Comparison of ENCODE assay signal across 13 cellular contexts in the genomic region with DNA sequence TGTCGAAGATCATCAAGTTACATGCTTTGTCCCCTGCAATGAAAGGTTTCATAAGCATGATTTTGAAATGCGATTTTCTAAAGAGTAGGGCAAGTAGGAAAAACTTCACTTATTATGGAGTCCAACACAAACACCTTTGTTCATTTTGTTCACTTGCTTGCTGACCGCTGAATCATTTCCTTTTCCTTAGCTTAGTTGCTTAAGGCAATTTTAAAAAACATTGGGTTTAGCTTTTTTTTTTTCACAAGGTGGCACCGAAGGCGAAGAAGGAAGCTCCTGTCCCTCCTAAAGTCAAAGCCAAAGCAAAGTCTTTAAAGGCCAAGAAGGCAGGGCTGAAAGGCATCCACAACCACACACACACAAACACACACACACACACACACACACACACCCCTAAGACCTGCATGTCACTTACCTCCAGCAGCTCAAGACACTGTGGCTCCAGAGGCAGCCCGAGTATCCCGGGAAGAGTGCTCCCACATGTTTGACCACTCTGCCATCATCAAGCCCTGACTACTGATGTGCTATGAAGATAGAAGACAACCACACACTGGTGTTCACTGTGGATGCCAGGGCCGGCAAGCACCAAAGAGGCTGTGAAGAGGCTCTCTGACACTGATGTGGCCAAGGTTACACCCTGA. TPM values are rescaled to one million over a fixed set of nuclear protein-coding genes. Genes with fewer than 3 reads are reported as not detected.
DNase-seq lines count a peak whose midpoint lies in the region; ATAC-seq, FAIRE-seq and TF ChIP-seq lines count a peak whose summit lies in the region.
"Had no signal": no experiment of that assay in that cellular context is flagged by ENCODE, and none has a peak within 500 bp of the region (broad histone marks: within the 10 kb centered on the region; RNA-seq: fewer than 3 reads in every experiment).

No MANE protein-coding gene starts in this region.

- in situ Hi-C loops in GM23248 (cut with MboI), result no loop called here

- FAIRE-seq in urothelium cell line (lab: Jason Lieb, UNC), result no peak

- peak overlapping the region; percentile 14 for H3K4me3 Mint-ChIP-seq in endothelial cell (ENCODE audit: unreplicated experiment)
- H3K4me3 Mint-ChIP-seq: mesothelial cell of epicardium had no signal

- no peak overlapping the region for H3K27ac Mint-ChIP-seq in endothelial cell (ENCODE audit: unreplicated experiment)
- H3K27ac Mint-ChIP-seq: mesothelial cell of epicardium had no signal

- no peak overlapping the region for H3K9ac ChIP-seq in GM23248

- H3K79me2 ChIP-seq in GM23248 (ENCODE audit: insufficient read depth), result no peaks in the 10 kb centered on the region

- H4K20me1 ChIP-seq in GM23248 (ENCODE audit: insufficient read depth), result no peaks in the 10 kb centered on the region

- H3K4me1 Mint-ChIP-seq in endothelial cell (ENCODE audit: unreplicated experiment), result peaks cover 14% of the 10 kb centered on the region

- no peak for TF ChIP-seq CTCF in endothelial cell (IDR thresholded peaks at IDR 0.05; ENCODE audit: unreplicated experiment)
- TF ChIP-seq CTCF in psoas muscle (IDR thresholded peaks at IDR 0.05), result no peak
- no peak for TF ChIP-seq CTCF in BE2C (IDR thresholded peaks at IDR 0.05; ENCODE audit: low read depth, low read length)

- no peaks in the 10 kb centered on the region for H3K9me3 Mint-ChIP-seq in endothelial cell (ENCODE audit: unreplicated experiment)
- H3K9me3 Mint-ChIP-seq: mesothelial cell of epicardium had no signal

- peaks cover 11% of the 10 kb centered on the region for H3K36me3 Mint-ChIP-seq in endothelial cell (ENCODE audit: low read depth, unreplicated experiment)

- H3K9me3 ChIP-seq in GM23248 (ENCODE audit: low read depth) (no peaks in the 10 kb centered on the region), psoas muscle (no peaks in the 10 kb centered on the region), BE2C (no peaks in the 10 kb centered on the region)
- H3K9me3 ChIP-seq: sigmoid colon had no signal

- H3K4me1 ChIP-seq in GM23248 (ENCODE audit: insufficient read depth) (no peaks in the 10 kb centered on the region), psoas muscle (no peaks in the 10 kb centered on the region), BE2C (no peaks in the 10 kb centered on the region; the same call in 1 of the 2 replicates)

- no peaks in the 10 kb centered on the region for H3K9me2 ChIP-seq in GM23248 (ENCODE audit: insufficient read depth)

- peak; percentile 28 for DNase-seq in GM23248
- DNase-seq in NCI-H226, result peak; percentile 32
- no peak for DNase-seq in endothelial cell (ENCODE audit: low spot score)
- no peak for DNase-seq in psoas muscle
- no peak for DNase-seq in urothelium cell line (ENCODE audit: low spot score)
- no peak for DNase-seq in BE2C
- no peak for DNase-seq in AG08396 (ENCODE audit: low spot score)
- DNase-seq: anterior cingulate cortex, NCI-H1092 treated with DMSO at 0.1 percent for 48 hours, sigmoid colon, WERI-Rb-1 had no signal

- H2AFZ ChIP-seq in GM23248, result no peak overlapping the region

- no peaks in the 10 kb centered on the region for H3K27me3 ChIP-seq in GM23248 (replicated peaks; ENCODE audit: insufficient read depth)
- H3K27me3 ChIP-seq in psoas muscle (ENCODE audit: insufficient read depth in 3 of 3, low read length in 2 of 3), result no peaks in the 10 kb centered on the region
- no peaks in the 10 kb centered on the region for H3K27me3 ChIP-seq in BE2C
- H3K27me3 ChIP-seq: sigmoid colon had no signal

- ATAC-seq in psoas muscle (no peak), HG03565 (IDR thresholded peaks at IDR 0.05; ENCODE audit: unreplicated experiment) (no peak)

- intact Hi-C loops in psoas muscle (cut with DNase I), result loop anchor here (5.0 to 10.0 kb wide), 2 partner anchors 181 to 754 kb away; no protein-coding TSS in a partner anchor

- H3K27ac ChIP-seq in GM23248, result no peak overlapping the region
- peak overlapping the region; percentile 5 for H3K27ac ChIP-seq in psoas muscle
- H3K27ac ChIP-seq: WERI-Rb-1 had no signal

- 89 to 94% methylated on average over 8 of the region's 8 CpGs for WGBS in GM23248 (ENCODE audit: low coverage in 1 of 2, low lambda C conversion rate in 2 of 2, missing lambda C conversion rate in 2 of 2), 2 experiments
- 74 to 80% (median 79%) methylated on average over 8 of the region's 8 CpGs for WGBS in psoas muscle, 3 donors

- H3K4me3 ChIP-seq in GM23248, result no peak overlapping the region
- no peak overlapping the region for H3K4me3 ChIP-seq in psoas muscle
- H3K4me3 ChIP-seq in BE2C (ENCODE audit: low read depth, low read length), result no peak overlapping the region
- H3K4me3 ChIP-seq: sigmoid colon had no signal

- H3K4me2 ChIP-seq in GM23248 (ENCODE audit: unreplicated experiment), result no peak overlapping the region

- no peaks in the 10 kb centered on the region for H3K36me3 ChIP-seq in GM23248 (ENCODE audit: low read depth)
- H3K36me3 ChIP-seq in psoas muscle (ENCODE audit: insufficient read depth in 1 of 2, low read depth in 1 of 2), result no peaks in the 10 kb centered on the region
- no peaks in the 10 kb centered on the region for H3K36me3 ChIP-seq in BE2C
- H3K36me3 ChIP-seq: WERI-Rb-1 had no signal

- peaks cover 2% of the 10 kb centered on the region for H3K27me3 Mint-ChIP-seq in endothelial cell (ENCODE audit: unreplicated experiment)

- no peaks in the 10 kb centered on the region for H3F3A ChIP-seq in GM23248 (ENCODE audit: insufficient read depth)

RNA-seq across cellular contexts. Expression of gene MANSC1, which starts 11.4 kb away (rescaled TPM):
- total RNA-seq in GM23248 (2014; rRNA removed; shearing (Covaris generic)), result 2.5 and 12.2 TPM in 2 replicates
- polyA plus RNA-seq in GM23248 (2016; fragmentation: Nextera tagmentation; extraction: Ambion mirVana) (8.2 and 8.5 TPM in 2 replicates), psoas muscle (1 to 10 TPM; 2.2 to 3.6 (median 3.2) TPM)
- total RNA-seq in endothelial cell (ENCODE audit: unreplicated experiment) (21.7 TPM), psoas muscle (1 to 10 TPM; 2.8 to 3.5 (median 3.3) TPM)
- 11.1 TPM for polyA plus RNA-seq in BE2C (2012; ENCODE audit: insufficient read depth, insufficient read length, low read depth)

RNA-seq across cellular contexts. Expression of gene BORCS5, which starts 18.2 kb away (rescaled TPM):
- total RNA-seq in GM23248 (2014; rRNA removed; shearing (Covaris generic)), result 4.6 and 7.7 TPM in 2 replicates
- 14.1 and 17.2 TPM in 2 replicates for polyA plus RNA-seq in GM23248 (2016; fragmentation: Nextera tagmentation; extraction: Ambion mirVana)
- 10.4 TPM for total RNA-seq in endothelial cell (ENCODE audit: unreplicated experiment)
- total RNA-seq in psoas muscle, result 10 to 100 TPM; 10.7 to 13.3 (median 11.8) TPM
- polyA plus RNA-seq in psoas muscle, result 10 to 100 TPM in 1 of 3 donors, 1 to 10 TPM in 2; 4.3 to 12.3 (median 8.5) TPM
- 11.9 TPM for polyA plus RNA-seq in BE2C (2012; ENCODE audit: insufficient read depth, insufficient read length, low read depth)

Comparison
In these comparisons a context has a peak if more than half of its experiments do, and no peak if none do; other contexts are left out.
1. DNase-seq: peak in GM23248 (single experiment) and NCI-H226 (single experiment); none in endothelial cell (single experiment), psoas muscle (0 of 2), urothelium cell line (single experiment), BE2C (single experiment) and AG08396 (single experiment).